34 cellular contexts compared by ENCODE assay signal in genomic region chrX:31243804-31244203, GRCh38.
"Had no signal": no experiment of that assay in that cellular context is flagged by ENCODE, and none has a peak within 500 bp of the region (broad histone marks: within the 10 kb centered on the region; RNA-seq: fewer than 3 reads in every experiment).

No MANE protein-coding gene starts in this region.

- H3K36me3 ChIP-seq: adrenal gland, brain microvascular endothelial cell, breast epithelium had no signal

- H3K27ac ChIP-seq: adrenal gland, brain microvascular endothelial cell, breast epithelium, VCaP had no signal

- H3K27me3 ChIP-seq: adrenal gland, brain microvascular endothelial cell had no signal

- H3K4me1 ChIP-seq: adrenal gland, breast epithelium had no signal

- H3K27ac Mint-ChIP-seq: activated B cell treated with CpG ODN at 0.5 μM for 24 hours; activated CD4-positive, alpha-beta memory T cell treated with anti-CD3 and anti-CD28 coated beads for 36 hours; activated CD4-positive, alpha-beta T cell treated with anti-CD3 and anti-CD28 coated beads, Interleukin-2, amount 10 ng/mL, durations not matched to agents 24 days and 14 days; activated CD8-positive, alpha-beta T cell treated with anti-CD3 and anti-CD28 coated beads for 36 hours; activated naive CD4-positive, alpha-beta T cell treated with anti-CD3 and anti-CD28 coated beads for 36 hours; activated naive CD4-positive, alpha-beta T cell treated with anti-CD3 and anti-CD28 coated beads, Interleukin-2, amount 50 U/mL, for 72 hours; activated naive CD8-positive, alpha-beta T cell treated with anti-CD3 and anti-CD28 coated beads for 36 hours; activated T-cell treated with anti-CD3 and anti-CD28 coated beads, Interleukin-2, amount 50 U/mL, for 72 hours; activated T-helper 1 cell treated with anti-CD3 and anti-CD28 coated beads, Interleukin-12 subunit alpha, Interleukin-12 subunit beta, Interleukin-2, Interleukin-4 antibody, amounts not matched to agents 30 ng/mL and 10 ng/mL and 1 ng/mL, durations not matched to agents 14 hours and 24 hours and 36 hours; activated T-helper 17 cell treated with anti-CD3 and anti-CD28 coated beads, Interleukin-2, amount 50 U/mL, for 72 hours; T-helper 1 cell treated with Interleukin-12 subunit alpha and Interleukin-12 subunit beta and Interleukin-4 antibody, amounts not matched to agents 30 μg/mL and 1 μg/mL, for 36 hours; T-helper 2 cell treated with Interferon-gamma antibody and Interleukin-4, amounts not matched to agents 5 μg/mL and 100 μg/mL, for 36 hours had no signal

- FAIRE-seq: TTC549 had no signal

- H3K27me3 Mint-ChIP-seq: activated B cell treated with CpG ODN at 0.5 μM for 24 hours; activated CD4-positive, alpha-beta memory T cell treated with anti-CD3 and anti-CD28 coated beads for 36 hours; activated CD8-positive, alpha-beta T cell treated with anti-CD3 and anti-CD28 coated beads for 36 hours; activated naive CD8-positive, alpha-beta T cell treated with anti-CD3 and anti-CD28 coated beads for 36 hours had no signal

- ATAC-seq: activated CD8-positive, alpha-beta T cell treated with anti-CD3 and anti-CD28 coated beads for 36 hours; activated naive CD4-positive, alpha-beta T cell treated with anti-CD3 and anti-CD28 coated beads, Interleukin-2, amount 50 U/mL, for 72 hours; activated T-cell treated with anti-CD3 and anti-CD28 coated beads, Interleukin-2, amount 50 U/mL, for 4 hours; activated T-cell treated with anti-CD3 and anti-CD28 coated beads, Interleukin-2, amount 50 U/mL, for 72 hours; activated T-helper 17 cell treated with anti-CD3 and anti-CD28 coated beads, Interleukin-2, amount 50 U/mL, for 72 hours had no signal

- H3K9me3 Mint-ChIP-seq: activated B cell treated with CpG ODN at 0.5 μM for 24 hours; activated CD4-positive, alpha-beta memory T cell treated with anti-CD3 and anti-CD28 coated beads for 36 hours; activated CD4-positive, alpha-beta T cell treated with anti-CD3 and anti-CD28 coated beads, Interleukin-2, amount 10 ng/mL, durations not matched to agents 24 days and 14 days; activated CD8-positive, alpha-beta T cell treated with anti-CD3 and anti-CD28 coated beads for 36 hours; activated naive CD4-positive, alpha-beta T cell treated with anti-CD3 and anti-CD28 coated beads for 36 hours; activated naive CD4-positive, alpha-beta T cell treated with anti-CD3 and anti-CD28 coated beads, Interleukin-2, amount 50 U/mL, for 72 hours; activated naive CD8-positive, alpha-beta T cell treated with anti-CD3 and anti-CD28 coated beads for 36 hours; activated T-cell treated with anti-CD3 and anti-CD28 coated beads, Interleukin-2, amount 50 U/mL, for 4 hours; activated T-cell treated with anti-CD3 and anti-CD28 coated beads, Interleukin-2, amount 50 U/mL, for 72 hours; activated T-helper 1 cell treated with anti-CD3 and anti-CD28 coated beads, Interleukin-12 subunit alpha, Interleukin-12 subunit beta, Interleukin-2, Interleukin-4 antibody, amounts not matched to agents 30 ng/mL and 10 ng/mL and 1 ng/mL, durations not matched to agents 14 hours and 24 hours and 36 hours; activated T-helper 17 cell treated with anti-CD3 and anti-CD28 coated beads, Interleukin-2, amount 50 U/mL, for 72 hours; T-helper 1 cell treated with Interleukin-12 subunit alpha and Interleukin-12 subunit beta and Interleukin-4 antibody, amounts not matched to agents 30 μg/mL and 1 μg/mL, for 36 hours; T-helper 2 cell treated with Interferon-gamma antibody and Interleukin-4, amounts not matched to agents 5 μg/mL and 100 μg/mL, for 36 hours had no signal

- DNase-seq: activated B cell treated with CpG ODN at 0.5 μM for 24 hours; activated CD4-positive, alpha-beta memory T cell treated with anti-CD3 and anti-CD28 coated beads for 36 hours; activated CD4-positive, alpha-beta T cell treated with anti-CD3 and anti-CD28 coated beads for 4 hours; activated CD4-positive, alpha-beta T cell treated with anti-CD3 and anti-CD28 coated beads, Interleukin-2, amount 10 ng/mL, durations not matched to agents 24 days and 14 days; activated CD4-positive, alpha-beta T cell treated with anti-CD3 and anti-CD28 coated beads, Interleukin-2, amount 50 U/mL, for 1 hour; activated CD4-positive, alpha-beta T cell treated with anti-CD3 and anti-CD28 coated beads, Interleukin-2, amount 50 U/mL, for 4 hours; activated CD4-positive, CD25-positive, alpha-beta regulatory T cell treated with anti-CD3 and anti-CD28 coated beads, Interleukin-2, amount 50 U/mL, for 72 hours; activated CD8-positive, alpha-beta memory T cell treated with anti-CD3 and anti-CD28 coated beads, Interleukin-2, amount 50 U/mL, for 4 hours; activated CD8-positive, alpha-beta T cell treated with anti-CD3 and anti-CD28 coated beads for 36 hours; activated effector memory CD4-positive, alpha-beta T cell treated with anti-CD3 and anti-CD28 coated beads, Interleukin-2, amount 50 U/mL, for 16 hours; activated gamma-delta T cell treated with Interleukin-2 at 50 U/mL for 16 hours; activated naive CD4-positive, alpha-beta T cell; activated naive CD4-positive, alpha-beta T cell treated with anti-CD3 and anti-CD28 coated beads for 36 hours; activated naive CD4-positive, alpha-beta T cell treated with anti-CD3 and anti-CD28 coated beads, Interleukin-2, amount 50 U/mL, for 16 hours; activated naive CD8-positive, alpha-beta T cell treated with anti-CD3 and anti-CD28 coated beads for 36 hours; activated T-cell treated with anti-CD3 and anti-CD28 coated beads for 4 hours; activated T-cell treated with anti-CD3 and anti-CD28 coated beads, Interleukin-2, amount 50 U/mL, for 1 hour; activated T-cell treated with anti-CD3 and anti-CD28 coated beads, Interleukin-2, amount 50 U/mL, for 4 hours; activated T-cell treated with anti-CD3 and anti-CD28 coated beads, Interleukin-2, amount 50 U/mL, for 72 hours; adrenal gland; amniotic stem cell; aorta; brain microvascular endothelial cell; central memory CD4-positive, alpha-beta T cell; T-helper 2 cell; T-helper 9 cell had no signal

- H3K36me3 Mint-ChIP-seq: activated CD4-positive, alpha-beta memory T cell treated with anti-CD3 and anti-CD28 coated beads for 36 hours; activated naive CD4-positive, alpha-beta T cell treated with anti-CD3 and anti-CD28 coated beads, Interleukin-2, amount 50 U/mL, for 72 hours; activated naive CD8-positive, alpha-beta T cell treated with anti-CD3 and anti-CD28 coated beads for 36 hours had no signal

- H3K4me1 Mint-ChIP-seq: activated CD4-positive, alpha-beta T cell treated with anti-CD3 and anti-CD28 coated beads, Interleukin-2, amount 10 ng/mL, durations not matched to agents 24 days and 14 days; activated naive CD8-positive, alpha-beta T cell treated with anti-CD3 and anti-CD28 coated beads for 36 hours; activated T-helper 17 cell treated with anti-CD3 and anti-CD28 coated beads, Interleukin-2, amount 50 U/mL, for 72 hours had no signal

- H3K9me3 ChIP-seq: adrenal gland, breast epithelium had no signal

- H3K4me3 Mint-ChIP-seq: activated B cell treated with CpG ODN at 0.5 μM for 24 hours; activated CD4-positive, alpha-beta memory T cell treated with anti-CD3 and anti-CD28 coated beads for 36 hours; activated CD4-positive, alpha-beta T cell treated with anti-CD3 and anti-CD28 coated beads, Interleukin-2, amount 10 ng/mL, durations not matched to agents 24 days and 14 days; activated CD8-positive, alpha-beta T cell treated with anti-CD3 and anti-CD28 coated beads for 36 hours; activated naive CD4-positive, alpha-beta T cell treated with anti-CD3 and anti-CD28 coated beads for 36 hours; activated naive CD8-positive, alpha-beta T cell treated with anti-CD3 and anti-CD28 coated beads for 36 hours; activated T-cell treated with anti-CD3 and anti-CD28 coated beads, Interleukin-2, amount 50 U/mL, for 4 hours; activated T-cell treated with anti-CD3 and anti-CD28 coated beads, Interleukin-2, amount 50 U/mL, for 72 hours; activated T-helper 1 cell treated with anti-CD3 and anti-CD28 coated beads, Interleukin-12 subunit alpha, Interleukin-12 subunit beta, Interleukin-2, Interleukin-4 antibody, amounts not matched to agents 30 ng/mL and 10 ng/mL and 1 ng/mL, durations not matched to agents 14 hours and 24 hours and 36 hours; activated T-helper 17 cell treated with anti-CD3 and anti-CD28 coated beads, Interleukin-2, amount 50 U/mL, for 72 hours; T-helper 1 cell treated with Interleukin-12 subunit alpha and Interleukin-12 subunit beta and Interleukin-4 antibody, amounts not matched to agents 30 μg/mL and 1 μg/mL, for 36 hours; T-helper 2 cell treated with Interferon-gamma antibody and Interleukin-4, amounts not matched to agents 5 μg/mL and 100 μg/mL, for 36 hours had no signal

- H3K4me3 ChIP-seq: adrenal gland, breast epithelium had no signal
